Comparison of ENCODE assay signal across 27 cellular contexts in the genomic region with DNA sequence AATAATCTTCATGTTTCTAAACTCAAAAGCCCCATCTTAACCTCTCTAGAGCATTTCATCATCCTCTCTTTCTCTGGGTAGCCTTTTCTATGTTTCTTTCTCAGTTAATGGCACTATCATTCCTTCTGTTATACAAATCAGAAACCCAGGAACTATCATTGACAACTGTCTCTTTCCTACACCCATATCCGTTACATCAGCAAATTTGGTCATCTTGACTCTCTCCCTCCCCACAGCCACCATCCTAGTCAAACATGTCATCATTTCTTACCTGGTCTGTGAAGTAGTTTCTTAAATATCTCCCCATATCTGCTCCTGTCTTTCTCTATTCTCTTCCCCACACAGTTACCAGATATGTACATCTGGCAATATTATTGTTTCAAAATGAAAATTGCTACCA.
"Had no signal": no experiment of that assay in that cellular context is flagged by ENCODE, and none has a peak within 500 bp of the region (broad histone marks: within the 10 kb centered on the region; RNA-seq: fewer than 3 reads in every experiment).

No MANE protein-coding gene starts in this region.

- H3K4me1 ChIP-seq: stomach, suprapubic skin, testis, thyroid gland, tibial artery, tibial nerve, transverse colon, upper lobe of left lung, upper lobe of right lung, uterus, vagina had no signal

- H3K36me3 ChIP-seq: stomach, suprapubic skin, thoracic aorta, thyroid gland, tibial artery, tibial nerve, transverse colon, upper lobe of left lung, upper lobe of right lung, uterus, vagina had no signal

- H3K27ac ChIP-seq: stomach, suprapubic skin, testis, thoracic aorta, thyroid gland, tibial artery, tibial nerve, transverse colon, upper lobe of left lung, upper lobe of right lung, uterus, vagina had no signal

- DNase-seq: stimulated activated CD4-positive, alpha-beta T cell treated with anti-CD3 and anti-CD28 coated beads, Interleukin-2, amount 100 ng/mL, for 48 hours; stimulated activated CD4-positive, alpha-beta T cell treated with anti-CD3 and anti-CD28 coated beads, Interleukin-4, amount 100 ng/mL, for 1 hour; stimulated activated CD4-positive, alpha-beta T cell treated with anti-CD3 and anti-CD28 coated beads, Interleukin-4, amount 100 ng/mL, for 24 hours; stimulated activated CD4-positive, alpha-beta T cell treated with anti-CD3 and anti-CD28 coated beads, Interleukin-4, amount 100 ng/mL, for 4 hours; stimulated activated CD8-positive, alpha-beta memory T cell treated with anti-CD3 and anti-CD28 coated beads, Interleukin-4, amount 100 ng/mL, for 48 hours; stimulated activated naive B cell treated with anti-CD40 and anti-IgM and Interleukin-4, amounts not matched to agents 10 μg/mL and 1 μg/mL and 100 μg/mL, for 72 hours; stimulated activated naive CD4-positive, alpha-beta T cell; stimulated activated naive CD4-positive, alpha-beta T cell treated with Interleukin-2 at 50 U/mL for 16 hours; stimulated activated naive CD8-positive, alpha-beta T cell treated with anti-CD3 and anti-CD28 coated beads, Interleukin-15, amount 100 ng/mL, for 72 hours; stimulated activated naive CD8-positive, alpha-beta T cell treated with anti-CD3 and anti-CD28 coated beads, Interleukin-15, Interleukin-2, amounts not matched to agents 100 U/mL and 50 U/mL, for 24 hours; stomach; substantia nigra; testis; thyroid gland; tibial artery; transverse colon; trophoblast cell; upper lobe of left lung; upper lobe of right lung; uterus had no signal

- H3K4me3 ChIP-seq: stomach, suprapubic skin, testis, thoracic aorta, thyroid gland, tibial artery, tibial nerve, transverse colon, upper lobe of left lung, upper lobe of right lung, uterus, vagina had no signal

- H3K27me3 ChIP-seq: stomach, suprapubic skin, testis, thyroid gland, tibial artery, tibial nerve, transverse colon, upper lobe of left lung, upper lobe of right lung, uterus, vagina had no signal

- H3K9me3 ChIP-seq: stomach, suprapubic skin, testis, thoracic aorta, thyroid gland, tibial artery, tibial nerve, transverse colon, upper lobe of left lung, upper lobe of right lung, uterus, vagina had no signal

- ATAC-seq: stimulated activated effector memory CD8-positive, alpha-beta T cell treated with anti-CD3 and anti-CD28 coated beads, Interleukin-12 subunit alpha, Interleukin-12 subunit beta, amount 100 ng/mL, for 72 hours; stimulated activated memory B cell treated with anti-CD40 and anti-IgM and Interleukin-4, amounts not matched to agents 10 μg/mL and 1 μg/mL and 100 μg/mL, for 72 hours; stimulated activated naive B cell treated with anti-CD40 and anti-IgM and Interleukin-4, amounts not matched to agents 10 μg/mL and 1 μg/mL and 100 μg/mL, for 72 hours; stimulated activated naive CD8-positive, alpha-beta T cell treated with anti-CD3 and anti-CD28 coated beads, Interleukin-15, amount 100 ng/mL, for 72 hours; stimulated activated naive CD8-positive, alpha-beta T cell treated with anti-CD3 and anti-CD28 coated beads, Interleukin-15, Interleukin-2, amounts not matched to agents 100 U/mL and 50 U/mL, for 24 hours; upper lobe of right lung had no signal

- FAIRE-seq: urothelium cell line had no signal
